In genomic region chr7:121383235-121383634, GRCh38 we compare ENCODE assay signal across 19 cellular contexts. TPM values are rescaled to one million over a fixed set of nuclear protein-coding genes. Genes with fewer than 3 reads are reported as not detected.
DNase-seq lines count a peak whose midpoint lies in the region; ATAC-seq and TF ChIP-seq lines count a peak whose summit lies in the region.
"Had no signal": no experiment of that assay in that cellular context is flagged by ENCODE, and none has a peak within 500 bp of the region (broad histone marks: within the 10 kb centered on the region; RNA-seq: fewer than 3 reads in every experiment).

No MANE protein-coding gene starts in this region.

- H3K27ac Mint-ChIP-seq in IgD-negative memory B cell, result peak overlapping the region; percentile 77 to 96 (median 90)
- H3K27ac Mint-ChIP-seq in activated naive CD8-positive, alpha-beta T cell treated with anti-CD3 and anti-CD28 coated beads for 36 hours, result peak overlapping the region; percentile 16
- H3K27ac Mint-ChIP-seq in stimulated activated memory B cell treated with anti-CD40 and anti-IgM and Interleukin-4, amounts not matched to agents 10 μg/mL and 1 μg/mL and 100 μg/mL, for 72 hours, result peak overlapping the region; percentile 91
- H3K27ac Mint-ChIP-seq in activated CD8-positive, alpha-beta T cell treated with anti-CD3 and anti-CD28 coated beads, Interleukin-2, amount 10 ng/mL, durations not matched to agents 7 days and 5 days, result no peak overlapping the region
- H3K27ac Mint-ChIP-seq: CD8-positive, alpha-beta T cell had no signal

- TF ChIP-seq CTCF in right atrium auricular region (IDR thresholded peaks at IDR 0.05) (no peak), tibial artery (IDR thresholded peaks at IDR 0.05) (no peak)

- H3K27me3 Mint-ChIP-seq in IgD-negative memory B cell, result no peaks in the 10 kb centered on the region
- H3K27me3 Mint-ChIP-seq in activated naive CD8-positive, alpha-beta T cell treated with anti-CD3 and anti-CD28 coated beads for 36 hours, result no peaks in the 10 kb centered on the region
- no peaks in the 10 kb centered on the region for H3K27me3 Mint-ChIP-seq in stimulated activated memory B cell treated with anti-CD40 and anti-IgM and Interleukin-4, amounts not matched to agents 10 μg/mL and 1 μg/mL and 100 μg/mL, for 72 hours
- no peaks in the 10 kb centered on the region for H3K27me3 Mint-ChIP-seq in activated CD8-positive, alpha-beta T cell treated with anti-CD3 and anti-CD28 coated beads, Interleukin-2, amount 10 ng/mL, durations not matched to agents 7 days and 5 days (ENCODE audit: low read depth)

- H3K36me3 Mint-ChIP-seq in IgD-negative memory B cell, result peaks cover 5% of the 10 kb centered on the region
- peaks cover 11% of the 10 kb centered on the region for H3K36me3 Mint-ChIP-seq in activated naive CD8-positive, alpha-beta T cell treated with anti-CD3 and anti-CD28 coated beads for 36 hours
- H3K36me3 Mint-ChIP-seq in stimulated activated memory B cell treated with anti-CD40 and anti-IgM and Interleukin-4, amounts not matched to agents 10 μg/mL and 1 μg/mL and 100 μg/mL, for 72 hours, result peaks cover 29% of the 10 kb centered on the region
- H3K36me3 Mint-ChIP-seq in activated CD8-positive, alpha-beta T cell treated with anti-CD3 and anti-CD28 coated beads, Interleukin-2, amount 10 ng/mL, durations not matched to agents 7 days and 5 days (ENCODE audit: low read depth), result peaks cover 15% of the 10 kb centered on the region

- H3K4me1 Mint-ChIP-seq in IgD-negative memory B cell, result peaks cover 69 to 77% (median 76%) of the 10 kb centered on the region in 3 donors
- peaks cover 55% of the 10 kb centered on the region for H3K4me1 Mint-ChIP-seq in activated naive CD8-positive, alpha-beta T cell treated with anti-CD3 and anti-CD28 coated beads for 36 hours
- H3K4me1 Mint-ChIP-seq in stimulated activated memory B cell treated with anti-CD40 and anti-IgM and Interleukin-4, amounts not matched to agents 10 μg/mL and 1 μg/mL and 100 μg/mL, for 72 hours, result peaks cover 78% of the 10 kb centered on the region
- H3K4me1 Mint-ChIP-seq in activated CD8-positive, alpha-beta T cell treated with anti-CD3 and anti-CD28 coated beads, Interleukin-2, amount 10 ng/mL, durations not matched to agents 7 days and 5 days (ENCODE audit: low read depth), result peaks cover 31% of the 10 kb centered on the region

- CTCF ChIA-PET in activated CD8-positive, alpha-beta T cell treated with anti-CD3 and anti-CD28 coated beads, Interleukin-2, amount 10 ng/mL, durations not matched to agents 7 days and 5 days (lab: Charles Lee), result interaction anchor here (1.3 to 6.5 kb wide), 4 partner anchors 8 to 15 kb away, joined by 4 to 44 read pairs (median 8); no protein-coding TSS in a partner anchor

- H3K9me3 ChIP-seq in right atrium auricular region (no peaks in the 10 kb centered on the region), tibial artery (no peaks in the 10 kb centered on the region)

- no peak overlapping the region for H3K4me3 ChIP-seq in right atrium auricular region
- H3K4me3 ChIP-seq in tibial artery, result no peak overlapping the region

- peak; percentile 70 for ATAC-seq in Right ventricle myocardium superior (ENCODE audit: poor library complexity)
- no peak for ATAC-seq in stimulated activated memory B cell treated with anti-CD40 and anti-IgM and Interleukin-4, amounts not matched to agents 10 μg/mL and 1 μg/mL and 100 μg/mL, for 72 hours
- ATAC-seq in activated CD8-positive, alpha-beta T cell treated with anti-CD3 and anti-CD28 coated beads, Interleukin-2, amount 10 ng/mL, durations not matched to agents 7 days and 5 days, result no peak
- ATAC-seq: CD8-positive, alpha-beta T cell; HepG2; PC-3; SK-N-SH treated with all-trans-retinoic acid at 6 μM for 48 hours had no signal

- no peaks in the 10 kb centered on the region for H3K36me3 ChIP-seq in right atrium auricular region
- H3K36me3 ChIP-seq in tibial artery, result peaks cover 0 to 3% (median 2%) of the 10 kb centered on the region in 3 donors

- peaks cover 0 to 28% of the 10 kb centered on the region in 2 donors for H3K4me1 ChIP-seq in right atrium auricular region
- peaks cover 0 to 41% (median 7%) of the 10 kb centered on the region in 4 donors for H3K4me1 ChIP-seq in tibial artery

- peak overlapping the region; percentile 38 to 84 (median 58) for H3K4me3 Mint-ChIP-seq in IgD-negative memory B cell
- no peak overlapping the region for H3K4me3 Mint-ChIP-seq in activated naive CD8-positive, alpha-beta T cell treated with anti-CD3 and anti-CD28 coated beads for 36 hours
- H3K4me3 Mint-ChIP-seq in stimulated activated memory B cell treated with anti-CD40 and anti-IgM and Interleukin-4, amounts not matched to agents 10 μg/mL and 1 μg/mL and 100 μg/mL, for 72 hours, result no peak overlapping the region
- no peak overlapping the region for H3K4me3 Mint-ChIP-seq in activated CD8-positive, alpha-beta T cell treated with anti-CD3 and anti-CD28 coated beads, Interleukin-2, amount 10 ng/mL, durations not matched to agents 7 days and 5 days
- H3K4me3 Mint-ChIP-seq: CD8-positive, alpha-beta T cell had no signal

- POLR2A ChIA-PET in activated CD8-positive, alpha-beta T cell treated with anti-CD3 and anti-CD28 coated beads, Interleukin-2, amount 10 ng/mL, durations not matched to agents 7 days and 5 days (lab: Charles Lee), result interaction anchor here (0.6 kb wide), 1 partner anchor 213 kb away, joined by 4 read pairs; no protein-coding TSS in a partner anchor

- in situ Hi-C loops in KBM-7 (cut with MboI; ENCODE audit: low pct_unique_long_range_greater_than_20kb, low sequenced_read_pairs), result no loop called here

- DNase-seq in Right ventricle myocardium superior (no peak), right atrium auricular region (ENCODE audit: low spot score) (no peak), KBM-7 (no peak), tibial artery (no peak)
- DNase-seq in activated naive CD8-positive, alpha-beta T cell treated with anti-CD3 and anti-CD28 coated beads for 36 hours, result no peak
- no peak for DNase-seq in activated CD8-positive, alpha-beta T cell treated with anti-CD3 and anti-CD28 coated beads, Interleukin-2, amount 10 ng/mL, durations not matched to agents 7 days and 5 days
- DNase-seq: CD8-positive, alpha-beta T cell; DND-41; GF-D8; Karpas-422; NCI-H1417; NCI-H2029; NCI-H526; PC-3 had no signal

- no peak overlapping the region for H3K27ac ChIP-seq in right atrium auricular region
- H3K27ac ChIP-seq in tibial artery, result no peak overlapping the region

- H3K27me3 ChIP-seq in right atrium auricular region (no peaks in the 10 kb centered on the region), tibial artery (no peaks in the 10 kb centered on the region)

- intact Hi-C loops in Right ventricle myocardium superior (cut with DNase I) (no loop called here), tibial artery (cut with DNase I; ENCODE audit: low total_unique reads) (no loop called here)

- no peaks in the 10 kb centered on the region for H3K9me3 Mint-ChIP-seq in IgD-negative memory B cell
- H3K9me3 Mint-ChIP-seq in activated naive CD8-positive, alpha-beta T cell treated with anti-CD3 and anti-CD28 coated beads for 36 hours, result no peaks in the 10 kb centered on the region
- H3K9me3 Mint-ChIP-seq in stimulated activated memory B cell treated with anti-CD40 and anti-IgM and Interleukin-4, amounts not matched to agents 10 μg/mL and 1 μg/mL and 100 μg/mL, for 72 hours, result no peaks in the 10 kb centered on the region
- no peaks in the 10 kb centered on the region for H3K9me3 Mint-ChIP-seq in activated CD8-positive, alpha-beta T cell treated with anti-CD3 and anti-CD28 coated beads, Interleukin-2, amount 10 ng/mL, durations not matched to agents 7 days and 5 days (ENCODE audit: insufficient read depth)
- H3K9me3 Mint-ChIP-seq: CD8-positive, alpha-beta T cell had no signal

RNA-seq across cellular contexts. Expression of gene FAM3C, which starts 12.9 kb away (rescaled TPM):
- total RNA-seq in Right ventricle myocardium superior (36.5 TPM), right atrium auricular region (10 to 100 TPM; 45.9 to 69.8 TPM)
- polyA plus RNA-seq in IgD-negative memory B cell, result 50.4 TPM
- total RNA-seq in activated naive CD8-positive, alpha-beta T cell treated with anti-CD3 and anti-CD28 coated beads for 36 hours, result 10 to 100 TPM; 25.7 to 27.0 TPM
- total RNA-seq in activated CD8-positive, alpha-beta T cell treated with anti-CD3 and anti-CD28 coated beads, Interleukin-2, amount 10 ng/mL, durations not matched to agents 7 days and 5 days, result 10 to 100 TPM; 18.0 to 18.4 TPM

RNA-seq across cellular contexts. Expression of gene WNT16, which starts 54.4 kb away (rescaled TPM):
- total RNA-seq in Right ventricle myocardium superior (not detected), right atrium auricular region (under 1 TPM in 1 of 2 donors, not detected in 1; 0.12 TPM)
- polyA plus RNA-seq in IgD-negative memory B cell, result 5.9 TPM
- total RNA-seq in activated naive CD8-positive, alpha-beta T cell treated with anti-CD3 and anti-CD28 coated beads for 36 hours, result not detected
- not detected for total RNA-seq in activated CD8-positive, alpha-beta T cell treated with anti-CD3 and anti-CD28 coated beads, Interleukin-2, amount 10 ng/mL, durations not matched to agents 7 days and 5 days
- total RNA-seq: A673; CD8-positive, alpha-beta T cell; HepG2; PC-3 had no signal
- polyA plus RNA-seq: HepG2 had no signal

Comparison
In these comparisons a context has a peak if more than half of its experiments do, and no peak if none do; other contexts are left out.
1. H3K4me3 Mint-ChIP-seq: peak in IgD-negative memory B cell (4 of 4); none in activated naive CD8-positive, alpha-beta T cell treated with anti-CD3 and anti-CD28 coated beads for 36 hours (single experiment), stimulated activated memory B cell treated with anti-CD40 and anti-IgM and Interleukin-4, amounts not matched to agents 10 μg/mL and 1 μg/mL and 100 μg/mL, for 72 hours (single experiment) and activated CD8-positive, alpha-beta T cell treated with anti-CD3 and anti-CD28 coated beads, Interleukin-2, amount 10 ng/mL, durations not matched to agents 7 days and 5 days (single experiment).